In the genomic region with DNA sequence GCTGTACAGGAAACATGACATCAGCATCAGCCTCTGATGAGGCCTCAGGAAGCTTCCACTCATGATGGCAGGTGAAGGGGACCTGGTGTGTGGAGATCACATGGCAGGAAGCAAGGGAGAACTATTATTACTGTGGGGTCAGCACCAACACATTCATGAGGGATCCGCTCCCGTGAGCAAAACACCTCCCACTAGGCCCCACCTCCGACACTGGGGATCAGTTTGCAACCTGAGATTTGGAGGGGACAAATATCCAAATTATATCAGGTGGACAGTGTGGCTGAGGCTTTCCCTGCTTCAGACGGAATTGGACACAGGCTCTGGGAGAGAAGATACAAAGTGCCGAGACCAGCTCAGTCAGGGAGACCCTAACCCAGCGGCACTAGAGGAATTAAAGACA, we compare ENCODE assay signal across 28 cellular contexts.
"Had no signal": no experiment of that assay in that cellular context is flagged by ENCODE, and none has a peak within 500 bp of the region (broad histone marks: within the 10 kb centered on the region; RNA-seq: fewer than 3 reads in every experiment).

No MANE protein-coding gene starts in this region.

- H3K27me3 Mint-ChIP-seq: activated CD4-positive, alpha-beta memory T cell treated with anti-CD3 and anti-CD28 coated beads for 36 hours; activated naive CD8-positive, alpha-beta T cell; central memory CD8-positive, alpha-beta T cell; T-cell had no signal

- H3K4me3 Mint-ChIP-seq: activated B cell treated with CpG ODN at 0.5 μM for 24 hours; activated CD4-positive, alpha-beta memory T cell treated with anti-CD3 and anti-CD28 coated beads for 36 hours; activated naive CD4-positive, alpha-beta T cell treated with anti-CD3 and anti-CD28 coated beads, Interleukin-2, amount 10 ng/mL, durations not matched to agents 7 days and 5 days; activated naive CD8-positive, alpha-beta T cell; activated T-cell treated with anti-CD3 and anti-CD28 coated beads, Interleukin-2, amount 50 U/mL, for 4 hours; central memory CD8-positive, alpha-beta T cell; T-cell; T-helper 1 cell treated with Interleukin-12 subunit alpha and Interleukin-12 subunit beta and Interleukin-4 antibody, amounts not matched to agents 30 μg/mL and 1 μg/mL, for 36 hours; T-helper 2 cell treated with Interferon-gamma antibody and Interleukin-4, amounts not matched to agents 5 μg/mL and 100 μg/mL, for 36 hours had no signal

- FAIRE-seq: astrocyte, bronchial epithelial cell had no signal

- H3K27ac ChIP-seq: brain microvascular endothelial cell, foreskin keratinocyte, gastrocnemius medialis, heart left ventricle, WERI-Rb-1 had no signal

- H3K9me3 ChIP-seq: gastrocnemius medialis had no signal

- H3K4me1 ChIP-seq: foreskin keratinocyte had no signal

- ATAC-seq: activated CD4-positive, CD25-positive, alpha-beta regulatory T cell treated with anti-CD3 and anti-CD28 coated beads, Interleukin-2, amount 50 U/mL, for 24 hours; activated T-cell treated with anti-CD3 and anti-CD28 coated beads, Interleukin-2, amount 50 U/mL, for 4 hours; esophagus mucosa; foreskin keratinocyte; gastrocnemius medialis; heart left ventricle; T-cell had no signal

- H3K4me3 ChIP-seq: gastrocnemius medialis, heart left ventricle had no signal

- H3K27me3 ChIP-seq: brain microvascular endothelial cell, foreskin keratinocyte, gastrocnemius medialis, heart left ventricle had no signal

- H3K36me3 ChIP-seq: brain microvascular endothelial cell, gastrocnemius medialis, heart left ventricle, WERI-Rb-1 had no signal

- H3K36me3 Mint-ChIP-seq: activated naive CD8-positive, alpha-beta T cell had no signal

- H3K27ac Mint-ChIP-seq: activated B cell treated with CpG ODN at 0.5 μM for 24 hours; activated CD4-positive, alpha-beta memory T cell treated with anti-CD3 and anti-CD28 coated beads for 36 hours; activated naive CD4-positive, alpha-beta T cell treated with anti-CD3 and anti-CD28 coated beads, Interleukin-2, amount 10 ng/mL, durations not matched to agents 7 days and 5 days; activated naive CD8-positive, alpha-beta T cell; activated T-helper 2 cell treated with anti-CD3 and anti-CD28 coated beads, Interferon-gamma antibody, Interleukin-2, Interleukin-4, amounts not matched to agents 10 μg/mL and 5 μg/mL and 100 μg/mL, durations not matched to agents 14 hours and 24 hours and 36 hours; T-helper 1 cell treated with Interleukin-12 subunit alpha and Interleukin-12 subunit beta and Interleukin-4 antibody, amounts not matched to agents 30 μg/mL and 1 μg/mL, for 36 hours; T-helper 2 cell treated with Interferon-gamma antibody and Interleukin-4, amounts not matched to agents 5 μg/mL and 100 μg/mL, for 36 hours had no signal

- H3K9me3 Mint-ChIP-seq: central memory CD8-positive, alpha-beta T cell had no signal

- DNase-seq: activated B cell treated with CpG ODN at 0.5 μM for 24 hours; activated CD4-positive, alpha-beta memory T cell treated with anti-CD3 and anti-CD28 coated beads for 36 hours; activated CD4-positive, alpha-beta T cell treated with anti-CD3 and anti-CD28 coated beads for 48 hours; activated CD8-positive, alpha-beta memory T cell treated with anti-CD3 and anti-CD28 coated beads for 24 hours; activated effector memory CD4-positive, alpha-beta T cell treated with anti-CD3 and anti-CD28 coated beads, Interleukin-2, amount 50 U/mL, for 16 hours; activated naive CD4-positive, alpha-beta T cell treated with anti-CD3 and anti-CD28 coated beads, Interleukin-2, amount 10 ng/mL, durations not matched to agents 7 days and 5 days; activated T-cell treated with anti-CD3 and anti-CD28 coated beads, Interleukin-2, amount 50 U/mL, for 4 hours; amniotic stem cell; anterior cingulate cortex; brain microvascular endothelial cell; effector CD8-positive, alpha-beta T cell; foreskin keratinocyte; gastrocnemius medialis; glutamatergic neuron; heart left ventricle; SW 1271; T-cell; T1000; WERI-Rb-1 had no signal
